ENCODE assay signal across 1 cellular context in genomic region chr3:138673641-138674040, GRCh38.
TF ChIP-seq lines count a peak whose summit lies in the region.

No MANE protein-coding gene starts in this region.

TF ChIP-seq in GM23338, 12 proteins besides CTCF, POLR2A, EP300 and RAD21 (continued from another document):
- TF ChIP-seq ZNF462 (CRISPR knock-in tag; IDR thresholded peaks at IDR 0.05) = no peak
- TF ChIP-seq EZH2phosphoT487 (IDR thresholded peaks at IDR 0.05; ENCODE audit: unreplicated experiment) = no peak
- TF ChIP-seq ZNF331 (CRISPR knock-in tag; IDR thresholded peaks at IDR 0.05; ENCODE audit: low read depth) = no peak
- TF ChIP-seq REST (IDR thresholded peaks at IDR 0.05; ENCODE audit: unreplicated experiment) = no peak
- no peak for TF ChIP-seq CREB1 (CRISPR knock-in tag; IDR thresholded peaks at IDR 0.05; ENCODE audit: low read depth)
- no peak for TF ChIP-seq NANOG (IDR thresholded peaks at IDR 0.05; ENCODE audit: borderline replicate concordance)
